In genomic region chr1:212908071-212908470, GRCh38 we compare ENCODE assay signal across 2 cellular contexts. TPM values are rescaled to one million over a fixed set of nuclear protein-coding genes. Genes with fewer than 3 reads are reported as not detected.
"Had no signal": no experiment of that assay in that cellular context is flagged by ENCODE, and none has a peak within 500 bp of the region (broad histone marks: within the 10 kb centered on the region; RNA-seq: fewer than 3 reads in every experiment).

No MANE protein-coding gene starts in this region.

RNA-seq across cellular contexts. Expression of gene VASH2, which starts 42.3 kb away (rescaled TPM):
- total RNA-seq: GM23248 had no signal
- polyA plus RNA-seq: IgD-negative memory B cell had no signal
